ENCODE assay signal across 3 cellular contexts in genomic region chr7:131298608-131298992, GRCh38.
TF ChIP-seq lines count a peak whose summit lies in the region.

No MANE protein-coding gene starts in this region.

TF ChIP-seq in HCT116, 20 proteins besides CTCF, POLR2A, EP300 and RAD21:
- TF ChIP-seq, protein P1, sequence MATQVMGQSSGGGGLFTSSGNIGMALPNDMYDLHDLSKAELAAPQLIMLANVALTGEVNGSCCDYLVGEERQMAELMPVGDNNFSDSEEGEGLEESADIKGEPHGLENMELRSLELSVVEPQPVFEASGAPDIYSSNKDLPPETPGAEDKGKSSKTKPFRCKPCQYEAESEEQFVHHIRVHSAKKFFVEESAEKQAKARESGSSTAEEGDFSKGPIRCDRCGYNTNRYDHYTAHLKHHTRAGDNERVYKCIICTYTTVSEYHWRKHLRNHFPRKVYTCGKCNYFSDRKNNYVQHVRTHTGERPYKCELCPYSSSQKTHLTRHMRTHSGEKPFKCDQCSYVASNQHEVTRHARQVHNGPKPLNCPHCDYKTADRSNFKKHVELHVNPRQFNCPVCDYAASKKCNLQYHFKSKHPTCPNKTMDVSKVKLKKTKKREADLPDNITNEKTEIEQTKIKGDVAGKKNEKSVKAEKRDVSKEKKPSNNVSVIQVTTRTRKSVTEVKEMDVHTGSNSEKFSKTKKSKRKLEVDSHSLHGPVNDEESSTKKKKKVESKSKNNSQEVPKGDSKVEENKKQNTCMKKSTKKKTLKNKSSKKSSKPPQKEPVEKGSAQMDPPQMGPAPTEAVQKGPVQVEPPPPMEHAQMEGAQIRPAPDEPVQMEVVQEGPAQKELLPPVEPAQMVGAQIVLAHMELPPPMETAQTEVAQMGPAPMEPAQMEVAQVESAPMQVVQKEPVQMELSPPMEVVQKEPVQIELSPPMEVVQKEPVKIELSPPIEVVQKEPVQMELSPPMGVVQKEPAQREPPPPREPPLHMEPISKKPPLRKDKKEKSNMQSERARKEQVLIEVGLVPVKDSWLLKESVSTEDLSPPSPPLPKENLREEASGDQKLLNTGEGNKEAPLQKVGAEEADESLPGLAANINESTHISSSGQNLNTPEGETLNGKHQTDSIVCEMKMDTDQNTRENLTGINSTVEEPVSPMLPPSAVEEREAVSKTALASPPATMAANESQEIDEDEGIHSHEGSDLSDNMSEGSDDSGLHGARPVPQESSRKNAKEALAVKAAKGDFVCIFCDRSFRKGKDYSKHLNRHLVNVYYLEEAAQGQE (IDR thresholded peaks at IDR 0.05; ENCODE audit: low read depth) = no peak
- TF ChIP-seq ATF3 (IDR thresholded peaks at IDR 0.05) = no peak
- TF ChIP-seq ZNF274 (IDR thresholded peaks at IDR 0.05; ENCODE audit: low read depth, low read length) = no peak
- no peak for TF ChIP-seq EGR1 (IDR thresholded peaks at IDR 0.05; ENCODE audit: low read depth)
- no peak for TF ChIP-seq FOSL1 (IDR thresholded peaks at IDR 0.05; ENCODE audit: low read depth)

TF ChIP-seq in H1, 55 proteins besides CTCF, POLR2A, EP300 and RAD21:
- TF ChIP-seq GABPA (IDR thresholded peaks at IDR 0.05; ENCODE audit: borderline replicate concordance, insufficient read depth, low read length) (no peak), KDM1A (IDR thresholded peaks at IDR 0.05; ENCODE audit: borderline replicate concordance, low read length) (no peak), CEBPB (IDR thresholded peaks at IDR 0.05; ENCODE audit: low read depth, low read length) (no peak), CHD2 (IDR thresholded peaks at IDR 0.05; ENCODE audit: low read length) (no peak), TEAD4 (IDR thresholded peaks at IDR 0.05; ENCODE audit: low read depth, low read length) (no peak), TAF1 (IDR thresholded peaks at IDR 0.05; ENCODE audit: low read depth, low read length) (no peak), RBBP5 (IDR thresholded peaks at IDR 0.05; ENCODE audit: borderline replicate concordance, low read depth, low read length) (no peak)

TF ChIP-seq in SK-N-SH treated with all-trans-retinoic acid at 6 μM for 48 hours, 23 proteins besides CTCF, POLR2A, EP300 and RAD21:
- TF ChIP-seq TOX (CRISPR knock-in tag; IDR thresholded peaks at IDR 0.05; ENCODE audit: borderline replicate concordance) (no peak), ISL1 (CRISPR knock-in tag; IDR thresholded peaks at IDR 0.05) (no peak), TCF4 (CRISPR knock-in tag; IDR thresholded peaks at IDR 0.05; ENCODE audit: borderline replicate concordance) (no peak), ZNF70 (CRISPR knock-in tag; IDR thresholded peaks at IDR 0.05) (no peak), BACH2 (CRISPR knock-in tag; IDR thresholded peaks at IDR 0.05; ENCODE audit: borderline replicate concordance) (no peak), RARB (CRISPR knock-in tag; IDR thresholded peaks at IDR 0.05) (no peak)
